13 cellular contexts compared by ENCODE assay signal in the genomic region with DNA sequence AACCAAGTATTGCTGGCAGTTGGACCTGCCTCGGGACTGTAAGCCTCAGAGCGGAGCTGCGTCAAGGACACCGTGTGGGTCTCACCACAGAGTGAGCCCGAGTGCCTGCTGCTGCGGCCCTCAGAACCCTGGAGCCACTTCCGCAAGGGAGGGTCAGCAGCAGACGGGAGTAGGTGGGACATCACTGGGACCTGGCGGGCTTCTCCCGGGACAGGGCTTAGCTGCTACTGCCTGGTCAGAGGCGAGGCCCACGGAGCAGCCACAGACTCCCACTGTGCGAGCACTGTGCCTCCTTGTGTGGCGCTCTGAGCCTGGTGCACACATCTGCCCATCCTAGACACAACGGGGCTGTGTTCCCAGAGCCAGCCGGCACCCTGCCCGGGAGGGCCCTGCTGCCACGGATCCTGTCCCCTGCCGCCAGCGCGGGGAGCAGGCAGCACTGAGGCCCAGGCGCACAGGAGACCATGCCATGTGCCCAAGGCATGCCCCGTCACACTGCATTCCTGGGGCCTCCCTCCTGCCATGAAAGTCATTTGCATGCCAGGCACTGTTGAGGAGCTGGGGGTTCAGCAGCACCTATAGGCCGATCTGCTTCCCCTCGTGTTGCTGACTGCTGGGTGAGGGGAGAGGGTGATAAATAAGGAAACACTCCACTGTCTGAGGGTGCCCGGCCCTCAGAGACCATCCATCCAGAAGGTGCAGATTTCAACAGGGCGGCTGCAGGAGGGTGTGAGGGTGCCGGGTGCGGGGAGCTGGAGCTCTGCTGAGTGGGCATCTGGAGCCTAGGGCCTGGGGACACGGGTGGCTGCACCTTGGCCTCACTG. TPM values are rescaled to one million over a fixed set of nuclear protein-coding genes. Genes with fewer than 3 reads are reported as not detected.
DNase-seq lines count a peak whose midpoint lies in the region; ATAC-seq and TF ChIP-seq lines count a peak whose summit lies in the region.
"Had no signal": no experiment of that assay in that cellular context is flagged by ENCODE, and none has a peak within 500 bp of the region (broad histone marks: within the 10 kb centered on the region; RNA-seq: fewer than 3 reads in every experiment).

No MANE protein-coding gene starts in this region.

- no peaks in the 10 kb centered on the region for H4K20me1 ChIP-seq in SK-N-SH (ENCODE audit: insufficient read depth)

- no peaks in the 10 kb centered on the region for H3K9me2 ChIP-seq in SK-N-SH

- TF ChIP-seq EP300 in SK-N-SH (IDR thresholded peaks at IDR 0.05; ENCODE audit: borderline replicate concordance in 1 of 2, low read depth in 1 of 2, low read length in 1 of 2): no peak

- H3K4me1 ChIP-seq in SK-N-SH (ENCODE audit: control insufficient read depth in 1 of 2, insufficient read depth in 2 of 2, low read depth in 1 of 2, low read length in 1 of 2): peaks cover 11 to 59% of the 10 kb centered on the region in 2 experiments; a peak in 3 of 4 replicates

- H3K4me3 ChIP-seq in SK-N-SH (ENCODE audit: low read depth in 2 of 2, low read length in 1 of 2): no peak overlapping the region
- H3K4me3 ChIP-seq: mucosa of descending colon, psoas muscle, transverse colon had no signal

- 86% methylated on average over 18 of the region's 30 CpGs for WGBS in SK-N-SH (ENCODE audit: low lambda C conversion rate)

- H3K36me3 ChIP-seq in SK-N-SH (replicated peaks in 1 of 2; ENCODE audit: control insufficient read depth in 1 of 2, insufficient read depth in 2 of 2, low read length in 1 of 2): no peaks in the 10 kb centered on the region
- H3K36me3 ChIP-seq: transverse colon had no signal

- no peak for TF ChIP-seq RAD21 in SK-N-SH (IDR thresholded peaks at IDR 0.05; ENCODE audit: low read length)

- H3F3A ChIP-seq in SK-N-SH (replicated peaks; ENCODE audit: insufficient read depth): peaks cover 16% of the 10 kb centered on the region

- H3K9me3 ChIP-seq in SK-N-SH: no peaks in the 10 kb centered on the region
- H3K9me3 ChIP-seq: mucosa of descending colon, psoas muscle, transverse colon had no signal

- DNase-seq in SK-N-SH (peak; percentile 49), caudate nucleus (lab: John Stamatoyannopoulos, UW) (peak in 60 of 61 donors; percentile 23 to 98 (median 94)), midbrain (lab: John Stamatoyannopoulos, UW) (peak; percentile 95), substantia nigra (lab: John Stamatoyannopoulos, UW) (peak; percentile 62 to 99 (median 95)), NCI-H2227 (lab: John Stamatoyannopoulos, UW; ENCODE audit: unreplicated experiment) (no peak), SIG-M5 (lab: John Stamatoyannopoulos, UW) (no peak), NCI-H1105 (lab: John Stamatoyannopoulos, UW) (no peak)
- DNase-seq: activated CD4-positive, alpha-beta T cell treated with anti-CD3 and anti-CD28 coated beads, Interleukin-2, amount 50 U/mL, for 48 hours; NCI-H1930; transverse colon had no signal

- H3K9ac ChIP-seq in SK-N-SH: no peak overlapping the region

- no peak overlapping the region for H3K4me2 ChIP-seq in SK-N-SH

- H3K79me2 ChIP-seq in SK-N-SH (ENCODE audit: insufficient read depth): no peaks in the 10 kb centered on the region; the same call in 1 of the 2 replicates

- ATAC-seq in SK-N-SH treated with all-trans-retinoic acid at 6 μM for 48 hours: no peak
- ATAC-seq: mucosa of descending colon had no signal

- CTCF ChIA-PET in SK-N-SH (lab: Yijun Ruan, JAX): interaction anchor here (0.9 to 6.5 kb wide), 7 partner anchors 9 to 393 kb away, joined by 3 to 45 read pairs (median 4); no protein-coding TSS in a partner anchor

- no peak overlapping the region for H2AFZ ChIP-seq in SK-N-SH (ENCODE audit: low read depth)

- POLR2A ChIA-PET in SK-N-SH (lab: Yijun Ruan, JAX): interaction anchor here (0.7 to 0.9 kb wide), 2 partner anchors 11 to 88 kb away, joined by 3 read pairs; no protein-coding TSS in a partner anchor

- TF ChIP-seq CTCF in SK-N-SH (IDR thresholded peaks at IDR 0.05): no peak

- H3K27me3 ChIP-seq in SK-N-SH (ENCODE audit: insufficient read depth): no peaks in the 10 kb centered on the region
- H3K27me3 ChIP-seq: transverse colon had no signal

- H3K27ac ChIP-seq in SK-N-SH (ENCODE audit: low read depth in 2 of 2, low read length in 1 of 2) (peak overlapping the region in 1 of 2 experiments; percentile 54; a peak in 2 of 4 replicates), caudate nucleus (ENCODE audit: low read depth, low read length) (peak overlapping the region; percentile 98), substantia nigra (ENCODE audit: low read depth, low read length, poor library complexity, severe bottlenecking) (peak overlapping the region; percentile 99)
- H3K27ac ChIP-seq: psoas muscle had no signal

TF ChIP-seq in SK-N-SH, 30 proteins besides CTCF, POLR2A, EP300 and RAD21 (continues in another document):
- TF ChIP-seq FOSL2 (IDR thresholded peaks at IDR 0.05; ENCODE audit: borderline replicate concordance, low read depth): no peak
- TF ChIP-seq EZH2phosphoT487 (IDR thresholded peaks at IDR 0.05; ENCODE audit: borderline replicate concordance, low read depth): no peak
- TF ChIP-seq CHD2 (IDR thresholded peaks at IDR 0.05; ENCODE audit: low read length, partially characterized antibody): no peak
- TF ChIP-seq TAF1 (IDR thresholded peaks at IDR 0.05; ENCODE audit: borderline replicate concordance, low read depth, low read length): no peak
- TF ChIP-seq, protein P1, sequence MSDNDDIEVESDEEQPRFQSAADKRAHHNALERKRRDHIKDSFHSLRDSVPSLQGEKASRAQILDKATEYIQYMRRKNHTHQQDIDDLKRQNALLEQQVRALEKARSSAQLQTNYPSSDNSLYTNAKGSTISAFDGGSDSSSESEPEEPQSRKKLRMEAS (IDR thresholded peaks at IDR 0.05; ENCODE audit: low read depth): no peak
- no peak for TF ChIP-seq NRF1 (IDR thresholded peaks at IDR 0.05; ENCODE audit: low read depth, low read length)
- TF ChIP-seq, protein P2, sequence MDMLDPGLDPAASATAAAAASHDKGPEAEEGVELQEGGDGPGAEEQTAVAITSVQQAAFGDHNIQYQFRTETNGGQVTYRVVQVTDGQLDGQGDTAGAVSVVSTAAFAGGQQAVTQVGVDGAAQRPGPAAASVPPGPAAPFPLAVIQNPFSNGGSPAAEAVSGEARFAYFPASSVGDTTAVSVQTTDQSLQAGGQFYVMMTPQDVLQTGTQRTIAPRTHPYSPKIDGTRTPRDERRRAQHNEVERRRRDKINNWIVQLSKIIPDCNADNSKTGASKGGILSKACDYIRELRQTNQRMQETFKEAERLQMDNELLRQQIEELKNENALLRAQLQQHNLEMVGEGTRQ (IDR thresholded peaks at IDR 0.05; ENCODE audit: borderline replicate concordance, low read depth, low read length): no peak
- no peak for TF ChIP-seq NFIC (IDR thresholded peaks at IDR 0.05; ENCODE audit: borderline replicate concordance)
- no peak for TF ChIP-seq ELF1 (IDR thresholded peaks at IDR 0.05)
- no peak for TF ChIP-seq SMC3 (IDR thresholded peaks at IDR 0.05; ENCODE audit: low read depth, low read length)
- TF ChIP-seq MXI1 (IDR thresholded peaks at IDR 0.05; ENCODE audit: low read depth, low read length): no peak
- no peak for TF ChIP-seq JUND (IDR thresholded peaks at IDR 0.05)

TF ChIP-seq in SK-N-SH treated with all-trans-retinoic acid at 6 μM for 48 hours, 23 proteins besides CTCF, POLR2A, EP300 and RAD21:
- TF ChIP-seq, protein P3, sequence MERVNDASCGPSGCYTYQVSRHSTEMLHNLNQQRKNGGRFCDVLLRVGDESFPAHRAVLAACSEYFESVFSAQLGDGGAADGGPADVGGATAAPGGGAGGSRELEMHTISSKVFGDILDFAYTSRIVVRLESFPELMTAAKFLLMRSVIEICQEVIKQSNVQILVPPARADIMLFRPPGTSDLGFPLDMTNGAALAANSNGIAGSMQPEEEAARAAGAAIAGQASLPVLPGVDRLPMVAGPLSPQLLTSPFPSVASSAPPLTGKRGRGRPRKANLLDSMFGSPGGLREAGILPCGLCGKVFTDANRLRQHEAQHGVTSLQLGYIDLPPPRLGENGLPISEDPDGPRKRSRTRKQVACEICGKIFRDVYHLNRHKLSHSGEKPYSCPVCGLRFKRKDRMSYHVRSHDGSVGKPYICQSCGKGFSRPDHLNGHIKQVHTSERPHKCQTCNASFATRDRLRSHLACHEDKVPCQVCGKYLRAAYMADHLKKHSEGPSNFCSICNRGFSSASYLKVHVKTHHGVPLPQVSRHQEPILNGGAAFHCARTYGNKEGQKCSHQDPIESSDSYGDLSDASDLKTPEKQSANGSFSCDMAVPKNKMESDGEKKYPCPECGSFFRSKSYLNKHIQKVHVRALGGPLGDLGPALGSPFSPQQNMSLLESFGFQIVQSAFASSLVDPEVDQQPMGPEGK (CRISPR knock-in tag; IDR thresholded peaks at IDR 0.05; ENCODE audit: borderline replicate concordance): no peak
- TF ChIP-seq ESRRG (CRISPR knock-in tag; IDR thresholded peaks at IDR 0.05): no peak
- no peak for TF ChIP-seq RARB (CRISPR knock-in tag; IDR thresholded peaks at IDR 0.05)

RNA-seq across cellular contexts. Expression of a gene that starts 10.0 kb away (rescaled TPM):
- polyA plus RNA-seq in SK-N-SH (2012; rRNA removed): 20.6 and 21.1 TPM in 2 replicates
- 5.6 and 8.7 TPM in 2 replicates for polyA plus RNA-seq in SK-N-SH (2012; cell fraction: cytosol; rRNA removed)
- polyA plus RNA-seq in SK-N-SH (2012; cell fraction: nucleus; rRNA removed): 122 and 128 TPM in 2 replicates

RNA-seq across cellular contexts. Expression of a gene that starts 50.7 kb away (rescaled TPM):
- polyA plus RNA-seq in SK-N-SH (2012; rRNA removed): 20.9 and 41.1 TPM in 2 replicates
- 28.4 and 30.0 TPM in 2 replicates for polyA plus RNA-seq in SK-N-SH (2012; cell fraction: cytosol; rRNA removed)
- polyA plus RNA-seq in SK-N-SH (2012; cell fraction: nucleus; rRNA removed): 28.8 and 35.8 TPM in 2 replicates

Comparison
In these comparisons a context has a peak if more than half of its experiments do, and no peak if none do; other contexts are left out.
1. DNase-seq: peak in SK-N-SH (single experiment), caudate nucleus (60 of 61), midbrain (single experiment) and substantia nigra (49 of 49); none in NCI-H2227 (single experiment), SIG-M5 (single experiment) and NCI-H1105 (single experiment).